In the genomic region with DNA sequence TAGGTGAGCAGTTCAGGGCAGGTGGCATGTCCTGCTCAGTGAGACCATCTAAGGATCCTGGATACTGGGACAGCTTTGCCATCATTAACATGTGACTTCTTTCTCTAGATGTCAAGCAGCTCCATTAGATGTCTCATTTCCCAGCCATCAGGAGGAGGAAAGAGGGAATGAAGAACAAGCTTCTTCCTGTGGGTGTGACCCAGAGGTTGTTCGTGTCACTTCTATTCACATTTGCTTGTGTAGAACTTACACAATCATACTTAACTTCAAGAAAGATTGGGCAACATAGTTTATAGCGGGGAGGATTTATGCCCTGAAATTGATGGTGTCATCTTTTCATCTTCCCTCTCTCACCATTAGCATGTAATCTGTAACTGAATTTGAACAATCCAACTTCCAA, we compare ENCODE assay signal across 24 cellular contexts.
DNase-seq lines count a peak whose midpoint lies in the region; ATAC-seq and TF ChIP-seq lines count a peak whose summit lies in the region.
"Had no signal": no experiment of that assay in that cellular context is flagged by ENCODE, and none has a peak within 500 bp of the region (broad histone marks: within the 10 kb centered on the region; RNA-seq: fewer than 3 reads in every experiment).

No MANE protein-coding gene starts in this region.

- H3K27ac ChIP-seq in body of pancreas (peak overlapping the region in 3 of 4 donors; percentile 36 to 79 (median 55)), mucosa of rectum (ENCODE audit: low read depth in 2 of 2, low read length in 2 of 2) (peak overlapping the region; percentile 72 to 75)
- H3K27ac ChIP-seq in CD8-positive, alpha-beta T cell (ENCODE audit: low read depth, low read length): no peak overlapping the region
- H3K27ac ChIP-seq: brain microvascular endothelial cell, esophagus muscularis mucosa, SJCRH30, skin epidermis, upper lobe of right lung had no signal

- POLR2A ChIA-PET in CD8-positive, alpha-beta T cell (lab: Charles Lee): no interaction called here

- H3K4me1 Mint-ChIP-seq in CD8-positive, alpha-beta T cell (ENCODE audit: low read depth): no peaks in the 10 kb centered on the region
- H3K4me1 Mint-ChIP-seq: activated naive CD8-positive, alpha-beta T cell treated with anti-CD3 and anti-CD28 coated beads, Interleukin-2, amount 50 U/mL, for 24 hours; CD4-positive, alpha-beta memory T cell; memory B cell had no signal

- peaks cover 15% of the 10 kb centered on the region for H3K4me1 ChIP-seq in body of pancreas
- H3K4me1 ChIP-seq in mucosa of rectum (ENCODE audit: control insufficient read depth in 2 of 2, insufficient read depth in 2 of 2, low read length in 2 of 2): peaks cover 2 to 17% of the 10 kb centered on the region in 2 donors
- H3K4me1 ChIP-seq in CD8-positive, alpha-beta T cell (ENCODE audit: insufficient read depth, low read length): no peaks in the 10 kb centered on the region
- H3K4me1 ChIP-seq: SJCRH30, upper lobe of right lung had no signal

- no peak overlapping the region for H3K27ac Mint-ChIP-seq in CD8-positive, alpha-beta T cell
- H3K27ac Mint-ChIP-seq: activated naive CD8-positive, alpha-beta T cell treated with anti-CD3 and anti-CD28 coated beads, Interleukin-2, amount 50 U/mL, for 24 hours; memory B cell; T-cell had no signal

- H3K36me3 Mint-ChIP-seq in CD8-positive, alpha-beta T cell: no peaks in the 10 kb centered on the region
- H3K36me3 Mint-ChIP-seq: CD4-positive, alpha-beta memory T cell; memory B cell; T-cell had no signal

- no peaks in the 10 kb centered on the region for H3K9me3 Mint-ChIP-seq in CD8-positive, alpha-beta T cell
- H3K9me3 Mint-ChIP-seq: activated naive CD8-positive, alpha-beta T cell treated with anti-CD3 and anti-CD28 coated beads, Interleukin-2, amount 50 U/mL, for 24 hours; CD4-positive, alpha-beta memory T cell; memory B cell; T-cell had no signal

- H3K4me3 Mint-ChIP-seq in CD8-positive, alpha-beta T cell: no peak overlapping the region
- H3K4me3 Mint-ChIP-seq: activated naive CD8-positive, alpha-beta T cell treated with anti-CD3 and anti-CD28 coated beads, Interleukin-2, amount 50 U/mL, for 24 hours; CD4-positive, alpha-beta memory T cell; memory B cell; T-cell had no signal

- H3K9me3 ChIP-seq in body of pancreas (no peaks in the 10 kb centered on the region), mucosa of rectum (ENCODE audit: control insufficient read depth in 2 of 2, low read length in 2 of 2) (no peaks in the 10 kb centered on the region)
- no peaks in the 10 kb centered on the region for H3K9me3 ChIP-seq in CD8-positive, alpha-beta T cell (ENCODE audit: low read length)
- H3K9me3 ChIP-seq: esophagus muscularis mucosa, SJCRH30, upper lobe of right lung had no signal

- peak overlapping the region in 1 of 2 donors; percentile 34 for H3K9ac ChIP-seq in mucosa of rectum (ENCODE audit: low read depth in 1 of 2, low read length in 2 of 2)

- TF ChIP-seq POLR2A in NB4 (IDR thresholded peaks at IDR 0.05; ENCODE audit: extremely low read depth, insufficient read length): no peak
- no peak for TF ChIP-seq POLR2A in body of pancreas (IDR thresholded peaks at IDR 0.05)

- ATAC-seq in body of pancreas: no peak
- no peak for ATAC-seq in CD8-positive, alpha-beta T cell
- ATAC-seq: activated CD4-positive, CD25-positive, alpha-beta regulatory T cell treated with anti-CD3 and anti-CD28 coated beads, Interleukin-2, amount 50 U/mL, for 24 hours; activated naive CD8-positive, alpha-beta T cell treated with anti-CD3 and anti-CD28 coated beads, Interleukin-2, amount 50 U/mL, for 24 hours; upper lobe of right lung had no signal

- H3K4me3 ChIP-seq in NB4 (ENCODE audit: low read depth, low read length) (no peak overlapping the region), body of pancreas (no peak overlapping the region), mucosa of rectum (ENCODE audit: low read length in 2 of 2) (no peak overlapping the region)
- no peak overlapping the region for H3K4me3 ChIP-seq in CD8-positive, alpha-beta T cell (ENCODE audit: low read depth, low read length)
- H3K4me3 ChIP-seq: esophagus muscularis mucosa, SJCRH30, skin epidermis, upper lobe of right lung had no signal

- no peaks in the 10 kb centered on the region for H3K27me3 Mint-ChIP-seq in CD8-positive, alpha-beta T cell (ENCODE audit: low read depth)
- H3K27me3 Mint-ChIP-seq: CD4-positive, alpha-beta memory T cell; T-cell had no signal

- TF ChIP-seq CTCF in NB4 (IDR thresholded peaks at IDR 0.05; ENCODE audit: low read depth, low read length): no peak
- no peak for TF ChIP-seq CTCF in body of pancreas (IDR thresholded peaks at IDR 0.05)
- no peak for TF ChIP-seq CTCF in CD8-positive, alpha-beta T cell (IDR thresholded peaks at IDR 0.05)

- intact Hi-C loops in body of pancreas (cut with DNase I): no loop called here
- intact Hi-C loops in CD8-positive, alpha-beta T cell (cut with DNase I, micrococcal nuclease): no loop called here

- DNase-seq in SIG-M5 treated with dmso at 0.1 percent for 504 hours (lab: John Stamatoyannopoulos, UW; ENCODE audit: unreplicated experiment) (peak; percentile 56), SIG-M5 (lab: John Stamatoyannopoulos, UW) (no peak), NB4 (ENCODE audit: low read depth) (peak; percentile 15), body of pancreas (no peak), islet precursor cell (no peak), inferior parietal cortex (ENCODE audit: extremely low spot score) (no peak)
- DNase-seq in CD8-positive, alpha-beta T cell: no peak
- DNase-seq: activated effector memory CD4-positive, alpha-beta T cell treated with anti-CD3 and anti-CD28 coated beads, Interleukin-2, amount 50 U/mL, for 16 hours; activated naive CD8-positive, alpha-beta T cell treated with anti-CD3 and anti-CD28 coated beads, Interleukin-2, amount 50 U/mL, for 24 hours; brain microvascular endothelial cell; CD4-positive, alpha-beta memory T cell; effector memory CD4-positive, alpha-beta T cell; GOT3; NCI-H187; nucleus accumbens; SJCRH30; stimulated activated CD4-positive, alpha-beta T cell treated with anti-CD3 and anti-CD28 coated beads, Interleukin-1b, Interleukin-23, amount 100 ng/mL, for 48 hours; T-cell; upper lobe of right lung had no signal

- WGBS in body of pancreas, 2 donors: 81 to 94% methylated on average over 2 of the region's 2 CpGs

- CTCF ChIA-PET in CD8-positive, alpha-beta T cell (lab: Charles Lee): no interaction called here

- no peaks in the 10 kb centered on the region for H3K36me3 ChIP-seq in body of pancreas (replicated peaks in 1 of 2; ENCODE audit: insufficient read depth in 1 of 2, low read depth in 2 of 2)
- H3K36me3 ChIP-seq in mucosa of rectum (ENCODE audit: control insufficient read depth in 2 of 2, insufficient read depth in 2 of 2, low read length in 2 of 2): no peaks in the 10 kb centered on the region
- no peaks in the 10 kb centered on the region for H3K36me3 ChIP-seq in CD8-positive, alpha-beta T cell (ENCODE audit: insufficient read depth, low read length)
- H3K36me3 ChIP-seq: brain microvascular endothelial cell, esophagus muscularis mucosa, SJCRH30, upper lobe of right lung had no signal

- H3K27me3 ChIP-seq in body of pancreas (no peaks in the 10 kb centered on the region), mucosa of rectum (ENCODE audit: control insufficient read depth in 2 of 2, insufficient read depth in 2 of 2, low read length in 2 of 2) (no peaks in the 10 kb centered on the region)
- no peaks in the 10 kb centered on the region for H3K27me3 ChIP-seq in CD8-positive, alpha-beta T cell (ENCODE audit: insufficient read depth, low read length)
- H3K27me3 ChIP-seq: brain microvascular endothelial cell, esophagus muscularis mucosa, SJCRH30, upper lobe of right lung had no signal

Comparison
In these comparisons a context has a peak if more than half of its experiments do, and no peak if none do; other contexts are left out.
1. DNase-seq: peak in SIG-M5 treated with dmso at 0.1 percent for 504 hours (single experiment) and NB4 (single experiment); none in SIG-M5 (single experiment), body of pancreas (0 of 4), islet precursor cell (single experiment), inferior parietal cortex (single experiment) and CD8-positive, alpha-beta T cell (0 of 7).